Comparison of ENCODE assay signal across 18 cellular contexts in genomic region chr10:17516376-17516775, GRCh38.
DNase-seq lines count a peak whose midpoint lies in the region; ATAC-seq and TF ChIP-seq lines count a peak whose summit lies in the region.
"Had no signal": no experiment of that assay in that cellular context is flagged by ENCODE, and none has a peak within 500 bp of the region (broad histone marks: within the 10 kb centered on the region; RNA-seq: fewer than 3 reads in every experiment).

No MANE protein-coding gene starts in this region.

- CTCF ChIA-PET in PC-9 (lab: Charles Lee), result no interaction called here

- in situ Hi-C loops in brain microvascular endothelial cell (cut with HindIII; ENCODE audit: low pct_ligation_motif_present, low sequenced_read_pairs), result no loop called here

- no peaks in the 10 kb centered on the region for H4K20me1 ChIP-seq in PC-9 (ENCODE audit: insufficient read depth)

- H2AFZ ChIP-seq in PC-9, result no peak overlapping the region

- H3K79me2 ChIP-seq in PC-9 (ENCODE audit: low read depth), result no peaks in the 10 kb centered on the region

- H3K4me1 ChIP-seq in PC-9 (replicated peaks; ENCODE audit: insufficient read depth), result peaks cover 23% of the 10 kb centered on the region
- H3K4me1 ChIP-seq: HAP-1 had no signal

- no peak overlapping the region for H3K4me2 ChIP-seq in PC-9

- no peaks in the 10 kb centered on the region for H3K27me3 ChIP-seq in PC-9 (ENCODE audit: insufficient read depth, low read depth)
- H3K27me3 ChIP-seq in brain microvascular endothelial cell (replicated peaks), result no peaks in the 10 kb centered on the region

- H3K36me3 ChIP-seq in PC-9 (ENCODE audit: low read depth), result no peaks in the 10 kb centered on the region
- H3K36me3 ChIP-seq in brain microvascular endothelial cell (replicated peaks), result no peaks in the 10 kb centered on the region
- H3K36me3 ChIP-seq: HAP-1 had no signal

- H3K27ac ChIP-seq in PC-9 (no peak overlapping the region), brain microvascular endothelial cell (no peak overlapping the region)
- H3K27ac ChIP-seq: SK-N-MC had no signal

- peaks cover 15% of the 10 kb centered on the region for H3F3A ChIP-seq in PC-9 (ENCODE audit: insufficient read depth, low read depth)

- BruUV-seq in PC-9 (replicated peaks; lab: Mats Ljungman, UMichigan), result no TSS peak

- no peaks in the 10 kb centered on the region for H3K9me3 ChIP-seq in PC-9 (ENCODE audit: insufficient read depth, low read depth)
- H3K9me3 ChIP-seq: HAP-1 had no signal

- intact Hi-C loops in PC-9 (cut with micrococcal nuclease; ENCODE audit: unreplicated experiment), result no loop called here

- ATAC-seq in HG02678 (IDR thresholded peaks at IDR 0.05; ENCODE audit: unreplicated experiment) (no peak), HG03457 (IDR thresholded peaks at IDR 0.05; ENCODE audit: unreplicated experiment) (no peak)

- DNase-seq in AG10803 (ENCODE audit: low read depth), result peak; percentile 69
- DNase-seq in HK-2 (ENCODE audit: unreplicated experiment), result peak; percentile 20
- DNase-seq in astrocyte of the hippocampus (ENCODE audit: low read depth, low spot score), result peak; percentile 74
- peak; percentile 90 for DNase-seq in kidney tubule cell (ENCODE audit: low spot score)
- DNase-seq in PC-9, result no peak
- no peak for DNase-seq in brain microvascular endothelial cell
- DNase-seq: CD4-positive, alpha-beta T cell; DMS79; GF-D8; NCI-H1105 treated with DMSO at 0.1 percent for 48 hours; NCI-H187; NCI-H69; NK-92 treated with Interleukin-12 subunit alpha and Interleukin-12 subunit beta, amount 100 ng/mL, for 24 hours; OCI-M1 had no signal

- H3K9me2 ChIP-seq in PC-9 (ENCODE audit: insufficient read depth), result no peaks in the 10 kb centered on the region

- POLR2A ChIA-PET in PC-9 (lab: Charles Lee; ENCODE audit: unreplicated experiment), result no interaction called here

- H3K4me3 ChIP-seq in AG10803 (ENCODE audit: low read length) (no peak overlapping the region), PC-9 (no peak overlapping the region), brain microvascular endothelial cell (ENCODE audit: low read depth, low read length) (no peak overlapping the region)
- H3K4me3 ChIP-seq: HAP-1, SK-N-MC had no signal

- TF ChIP-seq CTCF in AG10803 (conservative IDR thresholded peaks at IDR 0.05; ENCODE audit: low read length), result no peak
- TF ChIP-seq CTCF in PC-9 (conservative IDR thresholded peaks at IDR 0.05), result no peak
- TF ChIP-seq CTCF in brain microvascular endothelial cell (IDR thresholded peaks at IDR 0.05; ENCODE audit: low read depth, low read length, missing control alignments), result no peak

Comparison
In these comparisons a context has a peak if more than half of its experiments do, and no peak if none do; other contexts are left out.
1. DNase-seq: peak in AG10803 (single experiment), HK-2 (single experiment), astrocyte of the hippocampus (single experiment) and kidney tubule cell (single experiment); none in PC-9 (0 of 2) and brain microvascular endothelial cell (single experiment).